8 cellular contexts compared by ENCODE assay signal in genomic region chr12:110670161-110670701, GRCh38. TPM values are rescaled to one million over a fixed set of nuclear protein-coding genes. Genes with fewer than 3 reads are reported as not detected.
DNase-seq lines count a peak whose midpoint lies in the region; ATAC-seq and TF ChIP-seq lines count a peak whose summit lies in the region.

No MANE protein-coding gene starts in this region.

- no peak overlapping the region for H3K27ac ChIP-seq in gastrocnemius medialis

- H3K27me3 ChIP-seq in gastrocnemius medialis, result no peaks in the 10 kb centered on the region

- H3K36me3 Mint-ChIP-seq in IgD-negative memory B cell (peaks cover 11% of the 10 kb centered on the region), naive B cell (peaks cover 46 to 54% of the 10 kb centered on the region in 2 donors)

- H3K4me3 Mint-ChIP-seq in IgD-negative memory B cell (peak overlapping the region; percentile 80 to 93 (median 88)), naive B cell (peak overlapping the region; percentile 74 to 93 (median 86))

- H3K27me3 Mint-ChIP-seq in IgD-negative memory B cell, result no peaks in the 10 kb centered on the region
- H3K27me3 Mint-ChIP-seq in naive B cell, result no peaks in the 10 kb centered on the region

- no peak for TF ChIP-seq CTCF in gastrocnemius medialis (IDR thresholded peaks at IDR 0.05 in 4 of 5, conservative IDR thresholded peaks at IDR 0.05 in 1 of 5)

- intact Hi-C loops in gastrocnemius medialis (cut with DNase I; ENCODE audit: low total_unique reads), result no loop called here

- no peaks in the 10 kb centered on the region for H3K4me1 ChIP-seq in gastrocnemius medialis

- H3K36me3 ChIP-seq in gastrocnemius medialis, result no peaks in the 10 kb centered on the region

- in situ Hi-C loops in gastrocnemius medialis (cut with MboI; ENCODE audit: low sequenced_read_pairs in 4 of 4), result no loop called here

- H3K4me3 ChIP-seq in gastrocnemius medialis, result no peak overlapping the region

- H3K9me3 Mint-ChIP-seq in IgD-negative memory B cell (no peaks in the 10 kb centered on the region), naive B cell (peaks cover 0 to 9% (median 4%) of the 10 kb centered on the region in 7 donors)

- ATAC-seq in GM21529 (IDR thresholded peaks at IDR 0.05; ENCODE audit: unreplicated experiment), result peak; percentile 58
- peak; percentile 70 to 74 for ATAC-seq in naive B cell (ENCODE audit: low read depth in 2 of 2)
- no peak for ATAC-seq in gastrocnemius medialis

- H3K4me1 Mint-ChIP-seq in IgD-negative memory B cell, result peaks cover 45 to 69% (median 62%) of the 10 kb centered on the region in 3 donors
- H3K4me1 Mint-ChIP-seq in naive B cell, result peaks cover 63 to 100% (median 90%) of the 10 kb centered on the region in 3 donors

- DNase-seq in naive B cell, result peak; percentile 70
- no peak for DNase-seq in gastrocnemius medialis
- DNase-seq in NCI-H2196 (lab: John Stamatoyannopoulos, UW; ENCODE audit: unreplicated experiment), result no peak
- no peak for DNase-seq in hepatic stellate cell (ENCODE audit: low spot score)
- DNase-seq in NCI-H187 treated with DMSO at 0.1 percent for 48 hours (lab: John Stamatoyannopoulos, UW), result no peak

- peak overlapping the region; percentile 87 to 99 (median 97) for H3K27ac Mint-ChIP-seq in IgD-negative memory B cell
- peak overlapping the region; percentile 96 to 100 (median 99) for H3K27ac Mint-ChIP-seq in naive B cell

- TF ChIP-seq POLR2A in GM15510 (IDR thresholded peaks at IDR 0.05; ENCODE audit: borderline replicate concordance, extremely low read depth, insufficient read length) (peak; percentile 37), gastrocnemius medialis (IDR thresholded peaks at IDR 0.05) (no peak)

- H3K9me3 ChIP-seq in gastrocnemius medialis, result no peaks in the 10 kb centered on the region

RNA-seq across cellular contexts. Expression of gene HVCN1, which starts 18.7 kb away (rescaled TPM):
- 441 TPM for polyA plus RNA-seq in IgD-negative memory B cell
- 100 to 1,000 TPM; 654 to 887 (median 845) TPM for polyA plus RNA-seq in naive B cell (ENCODE audit: low read depth in 6 of 6)
- 1 to 10 TPM; 4.6 to 8.1 (median 5.8) TPM for total RNA-seq in gastrocnemius medialis

RNA-seq across cellular contexts. Expression of gene TCTN1, which starts 56.3 kb away (rescaled TPM):
- polyA plus RNA-seq in IgD-negative memory B cell, result 24.2 TPM
- 100 to 1,000 TPM in 1 of 6 donors, 10 to 100 TPM in 5; 52.8 to 109 (median 84.3) TPM for polyA plus RNA-seq in naive B cell (ENCODE audit: low read depth in 6 of 6)
- total RNA-seq in gastrocnemius medialis, result 10 to 100 TPM in 3 of 4 donors, 1 to 10 TPM in 1; 4.7 to 30.8 (median 22.7) TPM

Comparison
In these comparisons a context has a peak if more than half of its experiments do, and no peak if none do; other contexts are left out.
1. ATAC-seq: peak in GM21529 (single experiment) and naive B cell (2 of 2); none in gastrocnemius medialis (0 of 2).